ENCODE assay signal across 17 cellular contexts in the genomic region with DNA sequence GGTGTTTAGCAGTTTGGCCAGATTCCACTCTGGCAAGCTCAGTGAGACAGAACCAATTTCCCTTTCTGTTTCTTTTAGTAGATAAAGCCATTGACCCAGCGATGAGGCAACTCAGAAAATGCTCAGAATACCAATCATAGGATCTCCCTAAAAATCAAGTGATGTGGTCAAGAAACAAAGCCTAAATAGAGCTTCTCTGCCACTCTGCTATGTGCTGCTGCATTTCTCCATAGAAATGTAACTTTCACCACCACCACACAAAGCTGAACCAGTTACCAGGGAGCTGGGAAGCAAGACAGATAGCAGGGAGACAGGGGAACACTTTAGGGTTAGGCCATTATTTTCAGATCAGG.
DNase-seq lines count a peak whose midpoint lies in the region; ATAC-seq, FAIRE-seq and TF ChIP-seq lines count a peak whose summit lies in the region.
"Had no signal": no experiment of that assay in that cellular context is flagged by ENCODE, and none has a peak within 500 bp of the region (broad histone marks: within the 10 kb centered on the region; RNA-seq: fewer than 3 reads in every experiment).

No MANE protein-coding gene starts in this region.

- no peak overlapping the region for H3K4me3 ChIP-seq in Panc1 (ENCODE audit: low read depth in 2 of 2, low read length in 2 of 2)
- H3K4me3 ChIP-seq in bronchial epithelial cell (ENCODE audit: low read depth, low read length), result no peak overlapping the region
- no peak overlapping the region for H3K4me3 ChIP-seq in aorta (ENCODE audit: low read length in 2 of 2)
- H3K4me3 ChIP-seq in MG63, result no peak overlapping the region
- H3K4me3 ChIP-seq: skin epidermis had no signal

- H3K9me3 ChIP-seq in Panc1 (ENCODE audit: control insufficient read depth, insufficient read depth, low read depth, low read length) (no peaks in the 10 kb centered on the region), aorta (ENCODE audit: control insufficient read depth, low read length) (no peaks in the 10 kb centered on the region), MG63 (no peaks in the 10 kb centered on the region)
- H3K9me3 ChIP-seq: neutrophil had no signal

- no peak for DNase-seq in Panc1 (ENCODE audit: low read depth, low spot score)
- DNase-seq in bronchial epithelial cell (ENCODE audit: low read depth), result no peak
- peak; percentile 55 for DNase-seq in left lobe of liver (ENCODE audit: low spot score)
- no peak for DNase-seq in aorta
- no peak for DNase-seq in DMS 273 (lab: John Stamatoyannopoulos, UW; ENCODE audit: unreplicated experiment)
- no peak for DNase-seq in MG63
- DNase-seq: activated CD8-positive, alpha-beta memory T cell treated with anti-CD3 and anti-CD28 coated beads for 24 hours; activated effector memory CD4-positive, alpha-beta T cell treated with anti-CD3 and anti-CD28 coated beads, Interleukin-2, amount 50 U/mL, for 16 hours; CD4-positive, CD25-positive, alpha-beta regulatory T cell; effector CD4-positive, alpha-beta T cell; stimulated activated naive CD8-positive, alpha-beta T cell treated with anti-CD3 and anti-CD28 coated beads, Interleukin-15, Interleukin-2, amounts not matched to agents 100 U/mL and 50 U/mL, for 24 hours; SW 1271 had no signal

- WGBS in aorta, 2 donors, result 11 to 19% methylated on average over 1 of the region's 1 CpG

- H3K36me3 ChIP-seq in Panc1 (ENCODE audit: control insufficient read depth, insufficient read depth, low read length) (no peaks in the 10 kb centered on the region), bronchial epithelial cell (ENCODE audit: control insufficient read depth, insufficient read depth, low read length) (no peaks in the 10 kb centered on the region), aorta (ENCODE audit: control insufficient read depth in 1 of 2, insufficient read depth in 2 of 2, low read length in 1 of 2) (no peaks in the 10 kb centered on the region), MG63 (no peaks in the 10 kb centered on the region)
- H3K36me3 ChIP-seq: neutrophil had no signal

- peak; percentile 13; the same call in 1 of the 2 replicates for ATAC-seq in Panc1
- ATAC-seq in left lobe of liver, result peak; percentile 94
- peak; percentile 34 for ATAC-seq in aorta (ENCODE audit: low FRiP score)
- no peak for ATAC-seq in GM21737 (IDR thresholded peaks at IDR 0.05; ENCODE audit: unreplicated experiment)
- ATAC-seq: stimulated activated naive CD8-positive, alpha-beta T cell treated with anti-CD3 and anti-CD28 coated beads, Interleukin-15, Interleukin-2, amounts not matched to agents 100 U/mL and 50 U/mL, for 24 hours; WTC11 had no signal

- no peaks in the 10 kb centered on the region for H3K27me3 ChIP-seq in Panc1 (ENCODE audit: control insufficient read depth, insufficient read depth, low read length)
- H3K27me3 ChIP-seq in bronchial epithelial cell (ENCODE audit: control insufficient read depth, insufficient read depth, low read length), result no peaks in the 10 kb centered on the region
- no peaks in the 10 kb centered on the region for H3K27me3 ChIP-seq in aorta (ENCODE audit: control insufficient read depth in 1 of 2, insufficient read depth in 2 of 2, low read length in 1 of 2)
- H3K27me3 ChIP-seq in MG63, result no peaks in the 10 kb centered on the region
- H3K27me3 ChIP-seq: neutrophil had no signal

- peak overlapping the region; percentile 32; the same call in 1 of the 2 replicates for H3K27ac ChIP-seq in Panc1 (ENCODE audit: low read length)
- peak overlapping the region in 1 of 2 donors; percentile 17 for H3K27ac ChIP-seq in aorta (ENCODE audit: low read depth in 1 of 2, low read length in 2 of 2)
- H3K27ac ChIP-seq: KMS-11, neutrophil had no signal

- POLR2A ChIA-PET in Panc1 (lab: Charles Lee), result no interaction called here

- peak; percentile 7 for FAIRE-seq in bronchial epithelial cell (lab: Jason Lieb, UNC)

- H3K4me1 ChIP-seq in Panc1 (ENCODE audit: control insufficient read depth, insufficient read depth, low read length), result no peaks in the 10 kb centered on the region; the same call in 1 of the 2 replicates
- H3K4me1 ChIP-seq in aorta (ENCODE audit: control insufficient read depth in 1 of 2, insufficient read depth in 2 of 2, low read length in 2 of 2), result peaks cover 0 to 12% of the 10 kb centered on the region in 2 donors

- no peak for TF ChIP-seq CTCF in Panc1 (IDR thresholded peaks at IDR 0.05)
- no peak for TF ChIP-seq CTCF in bronchial epithelial cell (IDR thresholded peaks at IDR 0.05; ENCODE audit: insufficient read depth, low read length, severe bottlenecking)

- BruUV-seq in Panc1 (replicated peaks; lab: Mats Ljungman, UMichigan), result no TSS peak

- in situ Hi-C loops in Panc1 (cut with HindIII; ENCODE audit: low pct_unique_long_range_greater_than_20kb, low sequenced_read_pairs), result no loop called here

- CTCF ChIA-PET in Panc1 (lab: Charles Lee), result no interaction called here

- intact Hi-C loops in Panc1 (cut with micrococcal nuclease; ENCODE audit: unreplicated experiment), result no loop called here
- intact Hi-C loops in aorta (cut with DNase I), result no loop called here
